In the genomic region with DNA sequence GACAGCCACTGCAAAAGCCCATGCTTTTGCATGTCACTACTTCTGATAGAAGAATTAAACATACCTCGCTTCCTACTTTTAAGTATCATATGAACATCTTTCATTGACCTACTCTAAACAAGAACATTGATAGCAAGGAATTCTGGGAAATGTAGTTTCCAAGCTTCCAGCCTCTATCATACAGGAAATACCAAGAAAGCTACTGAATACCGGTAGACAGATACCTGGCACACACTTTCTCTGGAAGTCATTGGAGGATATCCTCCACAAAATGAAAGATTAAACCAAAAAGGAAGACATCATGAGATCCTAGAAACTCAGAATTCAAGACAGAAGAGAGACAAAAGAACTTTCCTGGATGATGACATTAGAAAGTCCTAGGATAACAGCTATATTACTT, we compare ENCODE assay signal across 24 cellular contexts.
DNase-seq lines count a peak whose midpoint lies in the region; ATAC-seq, FAIRE-seq and TF ChIP-seq lines count a peak whose summit lies in the region.
"Had no signal": no experiment of that assay in that cellular context is flagged by ENCODE, and none has a peak within 500 bp of the region (broad histone marks: within the 10 kb centered on the region; RNA-seq: fewer than 3 reads in every experiment).

No MANE protein-coding gene starts in this region.

- no peaks in the 10 kb centered on the region for H3K4me1 ChIP-seq in GM23338 (ENCODE audit: insufficient read depth)

- ATAC-seq in GM23338 (no peak; the same call in 2 of the 3 replicates), left lobe of liver (no peak), HG02938 (IDR thresholded peaks at IDR 0.05; ENCODE audit: unreplicated experiment) (no peak), HG02973 (IDR thresholded peaks at IDR 0.05; ENCODE audit: unreplicated experiment) (no peak)
- ATAC-seq: stimulated activated memory B cell treated with anti-CD40 and anti-IgM and Interleukin-4, amounts not matched to agents 10 μg/mL and 1 μg/mL and 100 μg/mL, for 72 hours had no signal

- H3K4me1 Mint-ChIP-seq in GM23338, result no peaks in the 10 kb centered on the region
- H3K4me1 Mint-ChIP-seq in chondrocyte (ENCODE audit: low read depth), result no peaks in the 10 kb centered on the region

- no peak for TF ChIP-seq CTCF in GM23338 (conservative IDR thresholded peaks at IDR 0.05; ENCODE audit: low read depth in 2 of 2)
- TF ChIP-seq CTCF in chondrocyte (IDR thresholded peaks at IDR 0.05), result no peak

- peak; percentile 34 for DNase-seq in A172 (ENCODE audit: low spot score)
- DNase-seq in GM23338 (ENCODE audit: low spot score), result peak; percentile 61
- DNase-seq in RCC 7860 (ENCODE audit: low spot score), result peak; percentile 14
- DNase-seq in dermis blood vessel endothelial cell, result peak; percentile 21
- DNase-seq in chondrocyte (ENCODE audit: low spot score), result no peak
- no peak for DNase-seq in left lobe of liver (ENCODE audit: low spot score)
- DNase-seq: activated CD4-positive, alpha-beta T cell treated with anti-CD3 and anti-CD28 coated beads, Interleukin-2, amount 10 ng/mL, durations not matched to agents 24 days and 14 days; activated CD8-positive, alpha-beta memory T cell treated with anti-CD3 and anti-CD28 coated beads, Interleukin-2, amount 50 U/mL, for 48 hours; activated gamma-delta T cell; anterior cingulate cortex; GM23248; naive B cell; NCI-H1436 treated with DMSO at 0.1 percent for 48 hours; NCI-H2227 treated with DMSO at 0.1 percent for 48 hours; NK-92 treated with Interleukin-12 subunit alpha and Interleukin-12 subunit beta, amount 100 ng/mL, for 24 hours; RPMI8226 had no signal

- no peaks in the 10 kb centered on the region for H3K27me3 Mint-ChIP-seq in GM23338 (ENCODE audit: insufficient read depth, low read depth, poor library complexity)
- peaks cover 28% of the 10 kb centered on the region for H3K27me3 Mint-ChIP-seq in chondrocyte (ENCODE audit: low read depth)
- H3K27me3 Mint-ChIP-seq: CD4-positive, alpha-beta memory T cell; naive B cell; stimulated activated memory B cell treated with anti-CD40 and anti-IgM and Interleukin-4, amounts not matched to agents 10 μg/mL and 1 μg/mL and 100 μg/mL, for 72 hours had no signal

- H4K20me1 ChIP-seq in GM23338 (replicated peaks; ENCODE audit: insufficient read depth), result no peaks in the 10 kb centered on the region

- H3K4me3 Mint-ChIP-seq in GM23338 (no peak overlapping the region), chondrocyte (ENCODE audit: unreplicated experiment) (no peak overlapping the region)
- H3K4me3 Mint-ChIP-seq: activated CD4-positive, alpha-beta T cell treated with anti-CD3 and anti-CD28 coated beads, Interleukin-2, amount 10 ng/mL, durations not matched to agents 24 days and 14 days; CD4-positive, alpha-beta memory T cell; memory B cell; naive B cell; stimulated activated memory B cell treated with anti-CD40 and anti-IgM and Interleukin-4, amounts not matched to agents 10 μg/mL and 1 μg/mL and 100 μg/mL, for 72 hours had no signal

- H3F3A ChIP-seq in GM23338 (replicated peaks; ENCODE audit: low read depth), result no peaks in the 10 kb centered on the region

- H3K27me3 ChIP-seq in GM23338 (ENCODE audit: insufficient read depth), result no peaks in the 10 kb centered on the region
- H3K27me3 ChIP-seq: hepatocyte had no signal

- H3K9me3 Mint-ChIP-seq in GM23338 (no peaks in the 10 kb centered on the region), chondrocyte (ENCODE audit: low read depth) (peaks cover 2% of the 10 kb centered on the region)
- H3K9me3 Mint-ChIP-seq: stimulated activated memory B cell treated with anti-CD40 and anti-IgM and Interleukin-4, amounts not matched to agents 10 μg/mL and 1 μg/mL and 100 μg/mL, for 72 hours had no signal

- H3K4me3 ChIP-seq in GM23338, result no peak overlapping the region
- H3K4me3 ChIP-seq: GM23248, hepatocyte, thoracic aorta had no signal

- no peak overlapping the region for H3K27ac ChIP-seq in GM23338 (ENCODE audit: low read depth)
- H3K27ac ChIP-seq: GM23248, hepatocyte, thoracic aorta had no signal

- H2AFZ ChIP-seq in GM23338, result no peak overlapping the region
- H2AFZ ChIP-seq: GM23248, hepatocyte had no signal

- H3K4me2 ChIP-seq in GM23338, result no peak overlapping the region
- H3K4me2 ChIP-seq: hepatocyte had no signal

- no peaks in the 10 kb centered on the region for H3K36me3 ChIP-seq in GM23338 (ENCODE audit: insufficient read depth)
- H3K36me3 ChIP-seq: thoracic aorta had no signal

- H3K36me3 Mint-ChIP-seq in GM23338 (ENCODE audit: low read depth) (no peaks in the 10 kb centered on the region), chondrocyte (ENCODE audit: low read depth) (no peaks in the 10 kb centered on the region)
- H3K36me3 Mint-ChIP-seq: CD4-positive, alpha-beta memory T cell; memory B cell; naive B cell; stimulated activated memory B cell treated with anti-CD40 and anti-IgM and Interleukin-4, amounts not matched to agents 10 μg/mL and 1 μg/mL and 100 μg/mL, for 72 hours had no signal

- no peak for FAIRE-seq in RCC 7860 (lab: Jason Lieb, UNC)
- FAIRE-seq: islet of Langerhans had no signal

- H3K9me2 ChIP-seq in GM23338 (ENCODE audit: insufficient read depth), result peaks cover 2% of the 10 kb centered on the region; the same call in 1 of the 2 replicates

- H3K27ac Mint-ChIP-seq in GM23338, result no peak overlapping the region
- no peak overlapping the region for H3K27ac Mint-ChIP-seq in chondrocyte (ENCODE audit: unreplicated experiment)
- H3K27ac Mint-ChIP-seq: activated CD4-positive, alpha-beta T cell treated with anti-CD3 and anti-CD28 coated beads, Interleukin-2, amount 10 ng/mL, durations not matched to agents 24 days and 14 days; memory B cell; stimulated activated memory B cell treated with anti-CD40 and anti-IgM and Interleukin-4, amounts not matched to agents 10 μg/mL and 1 μg/mL and 100 μg/mL, for 72 hours had no signal

- no peaks in the 10 kb centered on the region for H3K79me2 ChIP-seq in GM23338 (replicated peaks; ENCODE audit: insufficient read depth)
- H3K79me2 ChIP-seq: hepatocyte had no signal

TF ChIP-seq in GM23338, 12 proteins besides CTCF, POLR2A, EP300 and RAD21:
- no peak for TF ChIP-seq ZNF331 (CRISPR knock-in tag; IDR thresholded peaks at IDR 0.05; ENCODE audit: low read depth)
- no peak for TF ChIP-seq JUNB (IDR thresholded peaks at IDR 0.05; ENCODE audit: unreplicated experiment)
- TF ChIP-seq, protein P1, sequence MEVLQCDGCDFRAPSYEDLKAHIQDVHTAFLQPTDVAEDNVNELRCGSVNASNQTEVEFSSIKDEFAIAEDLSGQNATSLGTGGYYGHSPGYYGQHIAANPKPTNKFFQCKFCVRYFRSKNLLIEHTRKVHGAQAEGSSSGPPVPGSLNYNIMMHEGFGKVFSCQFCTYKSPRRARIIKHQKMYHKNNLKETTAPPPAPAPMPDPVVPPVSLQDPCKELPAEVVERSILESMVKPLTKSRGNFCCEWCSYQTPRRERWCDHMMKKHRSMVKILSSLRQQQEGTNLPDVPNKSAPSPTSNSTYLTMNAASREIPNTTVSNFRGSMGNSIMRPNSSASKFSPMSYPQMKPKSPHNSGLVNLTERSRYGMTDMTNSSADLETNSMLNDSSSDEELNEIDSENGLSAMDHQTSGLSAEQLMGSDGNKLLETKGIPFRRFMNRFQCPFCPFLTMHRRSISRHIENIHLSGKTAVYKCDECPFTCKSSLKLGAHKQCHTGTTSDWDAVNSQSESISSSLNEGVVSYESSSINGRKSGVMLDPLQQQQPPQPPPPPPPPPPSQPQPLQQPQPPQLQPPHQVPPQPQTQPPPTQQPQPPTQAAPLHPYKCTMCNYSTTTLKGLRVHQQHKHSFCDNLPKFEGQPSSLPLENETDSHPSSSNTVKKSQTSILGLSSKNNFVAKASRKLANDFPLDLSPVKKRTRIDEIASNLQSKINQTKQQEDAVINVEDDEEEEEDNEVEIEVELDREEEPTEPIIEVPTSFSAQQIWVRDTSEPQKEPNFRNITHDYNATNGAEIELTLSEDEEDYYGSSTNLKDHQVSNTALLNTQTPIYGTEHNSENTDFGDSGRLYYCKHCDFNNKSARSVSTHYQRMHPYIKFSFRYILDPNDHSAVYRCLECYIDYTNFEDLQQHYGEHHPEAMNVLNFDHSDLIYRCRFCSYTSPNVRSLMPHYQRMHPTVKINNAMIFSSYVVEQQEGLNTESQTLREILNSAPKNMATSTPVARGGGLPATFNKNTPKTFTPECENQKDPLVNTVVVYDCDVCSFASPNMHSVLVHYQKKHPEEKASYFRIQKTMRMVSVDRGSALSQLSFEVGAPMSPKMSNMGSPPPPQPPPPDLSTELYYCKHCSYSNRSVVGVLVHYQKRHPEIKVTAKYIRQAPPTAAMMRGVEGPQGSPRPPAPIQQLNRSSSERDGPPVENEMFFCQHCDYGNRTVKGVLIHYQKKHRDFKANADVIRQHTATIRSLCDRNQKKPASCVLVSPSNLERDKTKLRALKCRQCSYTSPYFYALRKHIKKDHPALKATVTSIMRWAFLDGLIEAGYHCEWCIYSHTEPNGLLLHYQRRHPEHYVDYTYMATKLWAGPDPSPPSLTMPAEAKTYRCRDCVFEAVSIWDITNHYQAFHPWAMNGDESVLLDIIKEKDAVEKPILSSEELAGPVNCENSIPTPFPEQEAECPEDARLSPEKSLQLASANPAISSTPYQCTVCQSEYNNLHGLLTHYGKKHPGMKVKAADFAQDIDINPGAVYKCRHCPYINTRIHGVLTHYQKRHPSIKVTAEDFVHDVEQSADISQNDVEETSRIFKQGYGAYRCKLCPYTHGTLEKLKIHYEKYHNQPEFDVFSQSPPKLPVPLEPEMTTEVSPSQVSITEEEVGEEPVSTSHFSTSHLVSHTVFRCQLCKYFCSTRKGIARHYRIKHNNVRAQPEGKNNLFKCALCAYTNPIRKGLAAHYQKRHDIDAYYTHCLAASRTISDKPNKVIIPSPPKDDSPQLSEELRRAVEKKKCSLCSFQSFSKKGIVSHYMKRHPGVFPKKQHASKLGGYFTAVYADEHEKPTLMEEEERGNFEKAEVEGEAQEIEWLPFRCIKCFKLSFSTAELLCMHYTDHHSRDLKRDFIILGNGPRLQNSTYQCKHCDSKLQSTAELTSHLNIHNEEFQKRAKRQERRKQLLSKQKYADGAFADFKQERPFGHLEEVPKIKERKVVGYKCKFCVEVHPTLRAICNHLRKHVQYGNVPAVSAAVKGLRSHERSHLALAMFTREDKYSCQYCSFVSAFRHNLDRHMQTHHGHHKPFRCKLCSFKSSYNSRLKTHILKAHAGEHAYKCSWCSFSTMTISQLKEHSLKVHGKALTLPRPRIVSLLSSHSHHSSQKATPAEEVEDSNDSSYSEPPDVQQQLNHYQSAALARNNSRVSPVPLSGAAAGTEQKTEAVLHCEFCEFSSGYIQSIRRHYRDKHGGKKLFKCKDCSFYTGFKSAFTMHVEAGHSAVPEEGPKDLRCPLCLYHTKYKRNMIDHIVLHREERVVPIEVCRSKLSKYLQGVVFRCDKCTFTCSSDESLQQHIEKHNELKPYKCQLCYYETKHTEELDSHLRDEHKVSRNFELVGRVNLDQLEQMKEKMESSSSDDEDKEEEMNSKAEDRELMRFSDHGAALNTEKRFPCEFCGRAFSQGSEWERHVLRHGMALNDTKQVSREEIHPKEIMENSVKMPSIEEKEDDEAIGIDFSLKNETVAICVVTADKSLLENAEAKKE (CRISPR knock-in tag; IDR thresholded peaks at IDR 0.05), result no peak
- TF ChIP-seq CREB1 (CRISPR knock-in tag; IDR thresholded peaks at IDR 0.05; ENCODE audit: low read depth), result no peak
- no peak for TF ChIP-seq STAT1 (IDR thresholded peaks at IDR 0.05; ENCODE audit: unreplicated experiment)
- TF ChIP-seq EZH2 (IDR thresholded peaks at IDR 0.05; ENCODE audit: low read depth, unreplicated experiment), result no peak

Comparison
In these comparisons a context has a peak if more than half of its experiments do, and no peak if none do; other contexts are left out.
1. DNase-seq: peak in A172 (single experiment), GM23338 (single experiment), RCC 7860 (single experiment) and dermis blood vessel endothelial cell (single experiment); none in chondrocyte (single experiment) and left lobe of liver (single experiment).